Comparison of ENCODE assay signal across 26 cellular contexts in genomic region chr12:49846033-49846432, GRCh38. TPM values are rescaled to one million over a fixed set of nuclear protein-coding genes. Genes with fewer than 3 reads are reported as not detected.
DNase-seq lines count a peak whose midpoint lies in the region; ATAC-seq, FAIRE-seq and TF ChIP-seq lines count a peak whose summit lies in the region.
"Had no signal": no experiment of that assay in that cellular context is flagged by ENCODE, and none has a peak within 500 bp of the region (broad histone marks: within the 10 kb centered on the region; RNA-seq: fewer than 3 reads in every experiment).

No MANE protein-coding gene starts in this region.

- DNase-seq in A549 (ENCODE audit: low read depth in 1 of 2, low spot score in 1 of 2) = no peak
- no peak for DNase-seq in IMR-90
- DNase-seq in K562 (ENCODE audit: extremely low read depth in 1 of 4, low spot score in 3 of 4) = no peak
- no peak for DNase-seq in activated T-cell treated with anti-CD3 and anti-CD28 coated beads, Interleukin-2, amount 50 U/mL, for 72 hours
- no peak for DNase-seq in KG1 (lab: John Stamatoyannopoulos, UW)
- DNase-seq: 8988T; BE2C; C1 segment of cervical spinal cord; CD4-positive, alpha-beta memory T cell; CD4-positive, CD25-positive, alpha-beta regulatory T cell; CD8-positive, alpha-beta memory T cell; COR-L47; DMS 273 treated with DMSO at 0.1 percent for 48 hours; DMS153; DMS53; DMS79; DND-41; EL; GDM1 had no signal

- H4K5ac ChIP-seq in IMR-90 (ENCODE audit: low read depth, low read length) = no peak overlapping the region

- TF ChIP-seq RAD21 in A549 (conservative IDR thresholded peaks at IDR 0.05 in 1 of 2, IDR thresholded peaks at IDR 0.05 in 1 of 2) (no peak), IMR-90 (IDR thresholded peaks at IDR 0.05; ENCODE audit: low read length) (no peak), K562 (CRISPR knock-in tag; conservative IDR thresholded peaks at IDR 0.05 in 1 of 2, IDR thresholded peaks at IDR 0.05 in 1 of 2) (no peak)

- no peak overlapping the region for H3K18ac ChIP-seq in IMR-90 (ENCODE audit: low read depth, low read length)

- H3K4me3 Mint-ChIP-seq in activated T-cell treated with anti-CD3 and anti-CD28 coated beads, Interleukin-2, amount 50 U/mL, for 72 hours = no peak overlapping the region
- H3K4me3 Mint-ChIP-seq: CD14-positive monocyte; CD8-positive, alpha-beta memory T cell had no signal

- no peak overlapping the region for H3K56ac ChIP-seq in IMR-90 (ENCODE audit: extremely low read depth, insufficient read depth, low read length)

- H2AK5ac ChIP-seq in IMR-90 (ENCODE audit: low read depth, low read length) = no peak overlapping the region

- no TSS peak for BruUV-seq in IMR-90 (replicated peaks; lab: Mats Ljungman, UMichigan)
- no TSS peak for BruUV-seq in K562 (replicated peaks; lab: Mats Ljungman, UMichigan)

- no peaks in the 10 kb centered on the region for H3K36me3 Mint-ChIP-seq in activated T-cell treated with anti-CD3 and anti-CD28 coated beads, Interleukin-2, amount 50 U/mL, for 72 hours (ENCODE audit: insufficient read depth in 2 of 2)
- H3K36me3 Mint-ChIP-seq: CD14-positive monocyte; CD4-positive, alpha-beta memory T cell; CD4-positive, CD25-positive, alpha-beta regulatory T cell had no signal

- H2BK120ac ChIP-seq in IMR-90 (ENCODE audit: low read depth, low read length) = no peak overlapping the region

- TF ChIP-seq POLR2A in A549 (IDR thresholded peaks at IDR 0.05; ENCODE audit: low read length) (no peak), IMR-90 (IDR thresholded peaks at IDR 0.05; ENCODE audit: low read depth, low read length) (no peak), K562 (conservative IDR thresholded peaks at IDR 0.05) (no peak)

- H4K8ac ChIP-seq in IMR-90 (ENCODE audit: low read depth in 2 of 2, low read length in 2 of 2) = no peak overlapping the region

- H3K4me1 Mint-ChIP-seq in activated T-cell treated with anti-CD3 and anti-CD28 coated beads, Interleukin-2, amount 50 U/mL, for 72 hours (ENCODE audit: low read depth) = peaks cover 33% of the 10 kb centered on the region

- intact Hi-C loops in IMR-90 (cut with micrococcal nuclease) (no loop called here), K562 (cut with micrococcal nuclease) (no loop called here)

- H2BK20ac ChIP-seq in IMR-90 (ENCODE audit: low read depth, low read length) = no peak overlapping the region

- ATAC-seq in A549 = no peak
- ATAC-seq in IMR-90 (ENCODE audit: low read depth) = no peak
- ATAC-seq in K562 = no peak
- ATAC-seq in activated T-cell treated with anti-CD3 and anti-CD28 coated beads, Interleukin-2, amount 50 U/mL, for 72 hours (replicated peaks in 1 of 2) = no peak
- ATAC-seq: GM12878 had no signal

- no peak overlapping the region for H3K4ac ChIP-seq in IMR-90 (ENCODE audit: low read depth, low read length)

- CTCF ChIA-PET in A549 (lab: Yijun Ruan, JAX) (interaction anchor here (0.6 to 4.7 kb wide), 7 partner anchors 7 to 1541 kb away, joined by 3 to 24 read pairs (median 5); no protein-coding TSS in a partner anchor), IMR-90 (lab: Yijun Ruan, JAX) (no interaction called here), K562 (lab: Yijun Ruan, JAX; ENCODE audit: low intra/inter-chr PET ratio) (no interaction called here)

- H3K14ac ChIP-seq in IMR-90 (replicated peaks; ENCODE audit: low read depth, low read length) = no peak overlapping the region

- no peak overlapping the region for H3K9ac ChIP-seq in IMR-90 (ENCODE audit: low read depth, low read length)
- no peak overlapping the region for H3K9ac ChIP-seq in K562 (ENCODE audit: insufficient read depth in 1 of 2, low read depth in 2 of 2, low read length in 2 of 2)
- H3K9ac ChIP-seq: BLaER1 had no signal

- peaks cover 22% of the 10 kb centered on the region for H3K79me2 ChIP-seq in K562 (ENCODE audit: control insufficient read depth, insufficient read depth, low read length)

- peaks cover 6 to 21% of the 10 kb centered on the region in 2 experiments; a peak in 3 of 4 replicates for H3K79me1 ChIP-seq in IMR-90 (ENCODE audit: low read depth in 1 of 2, low read length in 2 of 2)

- no peak overlapping the region for H2AK9ac ChIP-seq in IMR-90 (replicated peaks; ENCODE audit: low read depth, low read length, poor library complexity)

- WGBS in A549 (ENCODE audit: missing lambda C conversion rate) = 48% methylated on average over 2 of the region's 2 CpGs
- no CpG with 5 or more reads among the region's 2 CpGs for WGBS in IMR-90 (ENCODE audit: extremely low coverage in 2 of 2, insufficient read length in 1 of 2), 2 experiments
- 42% methylated on average over 2 of the region's 2 CpGs for WGBS in K562 (ENCODE audit: insufficient coverage, low coverage, missing lambda C conversion rate)

- FAIRE-seq in A549 (lab: Jason Lieb, UNC) (no peak), K562 (lab: Jason Lieb, UNC) (no peak)
- FAIRE-seq: A204.1, GM12878, GM12892, GM18507 had no signal

- dilution Hi-C loops in IMR-90 (cut with HindIII; ENCODE audit: low sequenced_read_pairs, unreplicated experiment) = no loop called here

- H3K27ac Mint-ChIP-seq in activated T-cell treated with anti-CD3 and anti-CD28 coated beads, Interleukin-2, amount 50 U/mL, for 72 hours = no peak overlapping the region
- H3K27ac Mint-ChIP-seq: CD14-positive monocyte; CD4-positive, CD25-positive, alpha-beta regulatory T cell; CD8-positive, alpha-beta memory T cell had no signal

- H3K9me3 Mint-ChIP-seq in activated T-cell treated with anti-CD3 and anti-CD28 coated beads, Interleukin-2, amount 50 U/mL, for 72 hours = no peaks in the 10 kb centered on the region
- H3K9me3 Mint-ChIP-seq: CD8-positive, alpha-beta memory T cell had no signal

- in situ Hi-C loops in IMR-90 (cut with MboI; ENCODE audit: low sequenced_read_pairs) (no loop called here), K562 (cut with MboI) (no loop called here)

- no peak overlapping the region for H4K91ac ChIP-seq in IMR-90 (ENCODE audit: insufficient read depth, low read depth, low read length)

- H3K27me3 ChIP-seq in IMR-90 (ENCODE audit: control insufficient read depth, insufficient read depth, low read length) = peaks cover 18% of the 10 kb centered on the region
- peaks cover 5 to 7% of the 10 kb centered on the region in 2 experiments; a peak in 3 of 5 replicates for H3K27me3 ChIP-seq in K562 (ENCODE audit: control insufficient read depth in 2 of 2, insufficient read depth in 2 of 2, low read length in 2 of 2)
- H3K27me3 ChIP-seq: BE2C, BLaER1 had no signal

- peaks cover 13% of the 10 kb centered on the region for H3K4me1 ChIP-seq in A549
- peaks cover 5% of the 10 kb centered on the region for H3K4me1 ChIP-seq in IMR-90 (ENCODE audit: control insufficient read depth, insufficient read depth, low read length)
- H3K4me1 ChIP-seq in K562 (replicated peaks in 1 of 2; ENCODE audit: control insufficient read depth in 2 of 2, insufficient read depth in 2 of 2, low read length in 2 of 2) = peaks cover 16 to 17% of the 10 kb centered on the region in 2 experiments

- H3K36me3 ChIP-seq in IMR-90 (ENCODE audit: control insufficient read depth, insufficient read depth, low read length) (no peaks in the 10 kb centered on the region), K562 (ENCODE audit: control insufficient read depth, insufficient read depth, low read length) (peaks cover 3% of the 10 kb centered on the region; the same call in 1 of the 3 replicates)
- H3K36me3 ChIP-seq: BE2C, BLaER1 had no signal

- H3K23ac ChIP-seq in IMR-90 (ENCODE audit: low read depth, low read length) = no peak overlapping the region

- H3K4me2 ChIP-seq in A549 (no peak overlapping the region), IMR-90 (ENCODE audit: low read depth, low read length) (no peak overlapping the region), K562 (ENCODE audit: insufficient read depth, low read length) (no peak overlapping the region)

- no peak overlapping the region for H2BK15ac ChIP-seq in IMR-90 (ENCODE audit: low read depth, low read length)

- POLR2A ChIA-PET in A549 (lab: Yijun Ruan, JAX) (no interaction called here), IMR-90 (lab: Charles Lee; ENCODE audit: unreplicated experiment) (no interaction called here), K562 (lab: Yijun Ruan, JAX) (no interaction called here)

- H3K4me3 ChIP-seq in A549 (no peak overlapping the region), IMR-90 (ENCODE audit: insufficient read depth, low read depth, low read length) (no peak overlapping the region), K562 (no peak overlapping the region)
- H3K4me3 ChIP-seq: BLaER1, GM12878 had no signal

- no peaks in the 10 kb centered on the region for H3K9me3 ChIP-seq in A549
- peaks cover 3% of the 10 kb centered on the region; the same call in 1 of the 2 replicates for H3K9me3 ChIP-seq in IMR-90 (ENCODE audit: control insufficient read depth, insufficient read depth, low read length)
- H3K9me3 ChIP-seq in K562 (replicated peaks; ENCODE audit: control insufficient read depth, insufficient read depth, low read depth, low read length) = no peaks in the 10 kb centered on the region
- H3K9me3 ChIP-seq: BE2C, BLaER1 had no signal

- H3K27ac ChIP-seq in A549 = no peak overlapping the region
- no peak overlapping the region for H3K27ac ChIP-seq in IMR-90 (ENCODE audit: insufficient read depth, low read length)
- no peak overlapping the region for H3K27ac ChIP-seq in K562 (ENCODE audit: extremely low read depth, low read depth, low read length)

- peaks cover 3% of the 10 kb centered on the region; the same call in 1 of the 2 replicates for H3K9me1 ChIP-seq in IMR-90 (ENCODE audit: insufficient read depth, low read length)
- no peaks in the 10 kb centered on the region for H3K9me1 ChIP-seq in K562 (ENCODE audit: control insufficient read depth, insufficient read depth, low read length)

- no peak for TF ChIP-seq EP300 in A549 (IDR thresholded peaks at IDR 0.05)
- TF ChIP-seq EP300 in K562 (IDR thresholded peaks at IDR 0.05; ENCODE audit: low read length) = no peak

- peaks cover 12% of the 10 kb centered on the region for H3K27me3 Mint-ChIP-seq in activated T-cell treated with anti-CD3 and anti-CD28 coated beads, Interleukin-2, amount 50 U/mL, for 72 hours (ENCODE audit: low read depth)

- no peak overlapping the region for H2BK5ac ChIP-seq in IMR-90 (ENCODE audit: low read depth, low read length, poor library complexity, severe bottlenecking)

- H2AFZ ChIP-seq in IMR-90 (replicated peaks; ENCODE audit: low read length, poor library complexity) (no peak overlapping the region), K562 (ENCODE audit: low read depth, low read length) (no peak overlapping the region)

- TF ChIP-seq CTCF in A549 (IDR thresholded peaks at IDR 0.05) = no peak
- TF ChIP-seq CTCF in IMR-90 (conservative IDR thresholded peaks at IDR 0.05; ENCODE audit: low read depth, low read length) = no peak
- no peak for TF ChIP-seq CTCF in K562 (IDR thresholded peaks at IDR 0.05 in 2 of 3, conservative IDR thresholded peaks at IDR 0.05 in 1 of 3; ENCODE audit: insufficient read depth in 2 of 3, low read depth in 1 of 3, low read length in 3 of 3)

- H4K20me1 ChIP-seq in IMR-90 (ENCODE audit: insufficient read depth, low read length) (no peaks in the 10 kb centered on the region), K562 (replicated peaks; ENCODE audit: control insufficient read depth, insufficient read depth, low read length) (no peaks in the 10 kb centered on the region)
- H4K20me1 ChIP-seq: BLaER1 had no signal

RNA-seq across cellular contexts. Expression of gene BCDIN3D, which starts 3.1 kb away (rescaled TPM):
- polyA plus RNA-seq in A549 (2011; rRNA removed) (5.8 and 6.9 TPM in 2 replicates), A549 (2017; fragmentation: RNase III; extraction: RNeasy Plus Mini Kit Qiagen cat#74134 plus additional on column Dnase treatment) (3.8 to 4.8 TPM (median 4.2 TPM) in 3 replicates), IMR-90 (2012; rRNA removed) (1.7 and 2.3 TPM in 2 replicates), K562 (2011; rRNA removed) (3.7 and 5.6 TPM in 2 replicates), K562 (2014; fragmentation: Illumina TruSeq; extraction: Trizol) (5.1 and 5.9 TPM in 2 replicates), K562 (2014; fragmentation: Nextera tagmentation; extraction: Ambion mirVana) (1 to 10 TPM; 6.3 to 6.9 TPM), K562 (2014; rRNA removed) (5.2 and 5.8 TPM in 2 replicates)
- polyA plus RNA-seq in A549 (2012; cell fraction: cytosol; rRNA removed) = 2.0 and 2.6 TPM in 2 replicates
- 1.5 and 2.5 TPM in 2 replicates for polyA plus RNA-seq in A549 (2012; cell fraction: nucleus; rRNA removed)
- 6.4 and 7.7 TPM in 2 replicates for polyA minus RNA-seq in A549 (2011; rRNA and poly(A)+ RNA removed)
- total RNA-seq in IMR-90 (2012; rRNA removed) (2.3 and 2.5 TPM in 2 replicates), K562 (2014; rRNA removed) (3.7 and 4.3 TPM in 2 replicates), K562 (2014; rRNA removed; fragmentation: Illumina TruSeq; extraction: Trizol) (4.4 and 4.6 TPM in 2 replicates), K562 (2015; rRNA removed; fragmentation: Illumina TruSeq; extraction: Trizol) (4.9 TPM in 2 replicates), K562 (2021) (5.1 and 5.6 TPM in 2 replicates)
- 0.78 and 1.1 TPM in 2 replicates for polyA plus RNA-seq in IMR-90 (2012; cell fraction: cytosol; rRNA removed)
- 0.88 and 1.3 TPM in 2 replicates for polyA plus RNA-seq in IMR-90 (2012; cell fraction: nucleus; rRNA removed; ENCODE audit: low replicate concordance)
- total RNA-seq in K562 (2011; cell fraction: chromatin; rRNA removed; ENCODE audit: low replicate concordance) = 6.1 and 8.1 TPM in 2 replicates
- 10.5 and 11.7 TPM in 2 replicates for total RNA-seq in K562 (2011; cell fraction: nucleolus; rRNA removed)
- total RNA-seq in K562 (2011; cell fraction: nucleoplasm; rRNA removed) = 9.2 and 11.8 TPM in 2 replicates
- 3.5 and 4.3 TPM in 2 replicates for polyA plus RNA-seq in K562 (2011; cell fraction: cytosol; rRNA removed)
- polyA plus RNA-seq in K562 (2011; cell fraction: nucleus; rRNA removed) = 2.3 and 3.5 TPM in 2 replicates
- polyA plus RNA-seq in K562 (2012) = 4.0 and 5.4 TPM in 2 replicates
- 4.7 and 5.3 TPM in 2 replicates for polyA minus RNA-seq in K562 (2011; rRNA and poly(A)+ RNA removed)
- 1.1 and 1.9 TPM in 2 replicates for polyA minus RNA-seq in K562 (2011; cell fraction: cytosol; rRNA and poly(A)+ RNA removed)
- 2.7 and 4.7 TPM in 2 replicates for polyA minus RNA-seq in K562 (2011; cell fraction: nucleus; rRNA and poly(A)+ RNA removed)
- 10 to 100 TPM in 1 of 2 donors, 1 to 10 TPM in 1; 9.0 to 10.8 TPM for total RNA-seq in activated T-cell treated with anti-CD3 and anti-CD28 coated beads, Interleukin-2, amount 50 U/mL, for 72 hours

RNA-seq across cellular contexts. Expression of gene NCKAP5L, which starts 17.8 kb away (rescaled TPM):
- 3.0 and 3.5 TPM in 2 replicates for polyA plus RNA-seq in A549 (2011; rRNA removed)
- polyA plus RNA-seq in A549 (2012; cell fraction: cytosol; rRNA removed) = 3.6 and 5.7 TPM in 2 replicates
- 13.6 and 16.0 TPM in 2 replicates for polyA plus RNA-seq in A549 (2012; cell fraction: nucleus; rRNA removed)
- 6.9 to 9.3 TPM (median 8.5 TPM) in 3 replicates for polyA plus RNA-seq in A549 (2017; fragmentation: RNase III; extraction: RNeasy Plus Mini Kit Qiagen cat#74134 plus additional on column Dnase treatment)
- 9.0 and 9.6 TPM in 2 replicates for polyA minus RNA-seq in A549 (2011; rRNA and poly(A)+ RNA removed)
- 6.1 and 7.2 TPM in 2 replicates for total RNA-seq in IMR-90 (2012; rRNA removed)
- polyA plus RNA-seq in IMR-90 (2012; rRNA removed) = 14.4 and 16.4 TPM in 2 replicates
- polyA plus RNA-seq in IMR-90 (2012; cell fraction: cytosol; rRNA removed) = 7.3 and 11.2 TPM in 2 replicates
- 38.8 and 64.4 TPM in 2 replicates for polyA plus RNA-seq in IMR-90 (2012; cell fraction: nucleus; rRNA removed; ENCODE audit: low replicate concordance)
- total RNA-seq in K562 (2011; cell fraction: chromatin; rRNA removed; ENCODE audit: low replicate concordance) = 15.1 and 38.6 TPM in 2 replicates
- 21.6 and 25.2 TPM in 2 replicates for total RNA-seq in K562 (2011; cell fraction: nucleolus; rRNA removed)
- total RNA-seq in K562 (2011; cell fraction: nucleoplasm; rRNA removed) = 21.0 and 24.7 TPM in 2 replicates
- total RNA-seq in K562 (2014; rRNA removed) = 7.3 and 9.4 TPM in 2 replicates
- 1.4 and 2.1 TPM in 2 replicates for total RNA-seq in K562 (2014; rRNA removed; fragmentation: Illumina TruSeq; extraction: Trizol)
- total RNA-seq in K562 (2015; rRNA removed; fragmentation: Illumina TruSeq; extraction: Trizol) = 4.7 and 4.9 TPM in 2 replicates
- 13.4 and 14.4 TPM in 2 replicates for total RNA-seq in K562 (2021)
- 1.7 and 3.6 TPM in 2 replicates for polyA plus RNA-seq in K562 (2011; rRNA removed)
- polyA plus RNA-seq in K562 (2011; cell fraction: cytosol; rRNA removed) = 2.0 and 3.8 TPM in 2 replicates
- 7.3 and 13.2 TPM in 2 replicates for polyA plus RNA-seq in K562 (2011; cell fraction: nucleus; rRNA removed)
- polyA plus RNA-seq in K562 (2012) = 6.2 and 8.4 TPM in 2 replicates
- polyA plus RNA-seq in K562 (2014; fragmentation: Illumina TruSeq; extraction: Trizol) = 3.7 and 7.7 TPM in 2 replicates
- polyA plus RNA-seq in K562 (2014; fragmentation: Nextera tagmentation; extraction: Ambion mirVana) = under 1 TPM; 0.01 to 0.04 TPM
- 4.8 and 6.3 TPM in 2 replicates for polyA plus RNA-seq in K562 (2014; rRNA removed)
- polyA minus RNA-seq in K562 (2011; rRNA and poly(A)+ RNA removed) = 5.1 and 5.7 TPM in 2 replicates
- 5.6 and 7.4 TPM in 2 replicates for polyA minus RNA-seq in K562 (2011; cell fraction: cytosol; rRNA and poly(A)+ RNA removed)
- polyA minus RNA-seq in K562 (2011; cell fraction: nucleus; rRNA and poly(A)+ RNA removed) = 8.1 and 10.1 TPM in 2 replicates
- total RNA-seq in activated T-cell treated with anti-CD3 and anti-CD28 coated beads, Interleukin-2, amount 50 U/mL, for 72 hours = 1 to 10 TPM; 5.4 to 5.6 TPM

RNA-seq across cellular contexts. Expression of gene FAIM2, which starts 57.7 kb away (rescaled TPM):
- polyA plus RNA-seq in A549 (2011; rRNA removed) (0.11 and 0.23 TPM in 2 replicates), A549 (2017; fragmentation: RNase III; extraction: RNeasy Plus Mini Kit Qiagen cat#74134 plus additional on column Dnase treatment) (not detected in 3 replicates), IMR-90 (2012; rRNA removed) (5.0 and 5.3 TPM in 2 replicates), K562 (2011; rRNA removed) (not detected in 2 replicates), K562 (2014; fragmentation: Illumina TruSeq; extraction: Trizol) (not detected in 2 replicates), K562 (2014; fragmentation: Nextera tagmentation; extraction: Ambion mirVana) (under 1 TPM in 1 of 2 experiments, not detected in 1; 0.10 TPM), K562 (2014; rRNA removed) (0.01 TPM in 1 of 2 replicates, not detected in the other)
- not detected in 2 replicates for polyA plus RNA-seq in A549 (2012; cell fraction: cytosol; rRNA removed)
- polyA plus RNA-seq in A549 (2012; cell fraction: nucleus; rRNA removed) = not detected in 2 replicates
- 0.15 TPM in 1 of 2 replicates, not detected in the other for polyA minus RNA-seq in A549 (2011; rRNA and poly(A)+ RNA removed)
- total RNA-seq in IMR-90 (2012; rRNA removed) (0.72 and 0.83 TPM in 2 replicates), K562 (2014; rRNA removed) (not detected in 2 replicates), K562 (2014; rRNA removed; fragmentation: Illumina TruSeq; extraction: Trizol) (not detected in 2 replicates), K562 (2015; rRNA removed; fragmentation: Illumina TruSeq; extraction: Trizol) (not detected in 2 replicates), K562 (2021) (not detected in 2 replicates)
- 6.5 and 8.2 TPM in 2 replicates for polyA plus RNA-seq in IMR-90 (2012; cell fraction: cytosol; rRNA removed)
- polyA plus RNA-seq in IMR-90 (2012; cell fraction: nucleus; rRNA removed; ENCODE audit: low replicate concordance) = 2.1 and 3.4 TPM in 2 replicates
- total RNA-seq in K562 (2011; cell fraction: chromatin; rRNA removed; ENCODE audit: low replicate concordance) = not detected in 2 replicates
- not detected in 2 replicates for total RNA-seq in K562 (2011; cell fraction: nucleolus; rRNA removed)
- total RNA-seq in K562 (2011; cell fraction: nucleoplasm; rRNA removed) = 0.15 TPM in 1 of 2 replicates, not detected in the other
- polyA plus RNA-seq in K562 (2011; cell fraction: cytosol; rRNA removed) = 0.07 and 0.76 TPM in 2 replicates
- not detected in 2 replicates for polyA plus RNA-seq in K562 (2011; cell fraction: nucleus; rRNA removed)
- polyA plus RNA-seq in K562 (2012) = 0.09 and 0.17 TPM in 2 replicates
- polyA minus RNA-seq in K562 (2011; rRNA and poly(A)+ RNA removed) = not detected in 2 replicates
- not detected in 2 replicates for polyA minus RNA-seq in K562 (2011; cell fraction: cytosol; rRNA and poly(A)+ RNA removed)
- polyA minus RNA-seq in K562 (2011; cell fraction: nucleus; rRNA and poly(A)+ RNA removed) = not detected in 2 replicates
- under 1 TPM; 0.39 to 0.67 TPM for total RNA-seq in activated T-cell treated with anti-CD3 and anti-CD28 coated beads, Interleukin-2, amount 50 U/mL, for 72 hours
- total RNA-seq: G401, GM12878 had no signal
- polyA plus RNA-seq: CD14-positive monocyte, GM12878 had no signal

Comparison
In these comparisons a context has a peak if more than half of its experiments do, and no peak if none do; other contexts are left out.
1. Of the 35 proteins assayed by ChIP-seq in both K562 and A549: peak only in K562: none; only in A549: none; in both: MAFK; in neither: 34.